Comparison of ENCODE assay signal across 1 cellular context in the genomic region with DNA sequence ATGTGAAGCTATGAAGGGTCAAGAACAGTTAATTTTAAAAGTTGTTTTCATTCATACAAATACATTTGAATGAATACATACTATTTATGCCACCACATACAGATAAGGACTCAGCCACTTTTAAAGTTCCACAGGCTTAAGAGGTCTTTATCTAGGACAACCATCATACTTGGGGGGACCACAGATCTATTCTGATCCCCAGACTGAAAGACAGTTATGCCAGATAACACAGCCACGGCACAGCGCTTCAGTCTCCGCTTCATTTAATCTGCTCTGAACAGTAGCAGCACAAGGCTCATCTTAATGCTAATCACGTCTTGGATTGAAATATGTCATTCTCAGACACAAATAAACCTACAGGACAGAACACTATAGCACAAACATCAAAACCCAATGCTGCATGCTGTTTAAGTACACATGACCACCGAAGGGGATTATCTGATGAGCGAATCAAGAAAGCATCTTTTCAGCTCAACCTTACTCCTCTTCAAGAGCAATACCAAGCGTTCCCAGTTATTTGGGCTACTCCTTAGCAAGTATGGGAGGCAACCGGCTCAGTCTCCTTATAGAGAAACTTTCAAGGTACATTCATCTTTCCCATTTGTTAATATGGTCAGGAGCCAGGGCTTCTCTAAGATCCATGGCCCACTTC.
TF ChIP-seq lines count a peak whose summit lies in the region.

No MANE protein-coding gene starts in this region.

TF ChIP-seq in WTC11, 78 proteins besides CTCF, POLR2A, EP300 and RAD21 (continued from another document):
- TF ChIP-seq PREB (CRISPR knock-in tag; IDR thresholded peaks at IDR 0.05; ENCODE audit: borderline replicate concordance) (no peak), ZNF671 (CRISPR knock-in tag; IDR thresholded peaks at IDR 0.05) (no peak), ZNF263 (CRISPR knock-in tag; IDR thresholded peaks at IDR 0.05; ENCODE audit: low read depth) (no peak), ATF2 (CRISPR knock-in tag; IDR thresholded peaks at IDR 0.05; ENCODE audit: borderline replicate concordance, low read depth) (no peak), TEAD4 (CRISPR knock-in tag; IDR thresholded peaks at IDR 0.05) (no peak), SMAD4 (CRISPR knock-in tag; IDR thresholded peaks at IDR 0.05) (no peak), NR2C2 (CRISPR knock-in tag; IDR thresholded peaks at IDR 0.05) (no peak)
- TF ChIP-seq, protein P1, sequence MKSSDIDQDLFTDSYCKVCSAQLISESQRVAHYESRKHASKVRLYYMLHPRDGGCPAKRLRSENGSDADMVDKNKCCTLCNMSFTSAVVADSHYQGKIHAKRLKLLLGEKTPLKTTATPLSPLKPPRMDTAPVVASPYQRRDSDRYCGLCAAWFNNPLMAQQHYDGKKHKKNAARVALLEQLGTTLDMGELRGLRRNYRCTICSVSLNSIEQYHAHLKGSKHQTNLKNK (CRISPR knock-in tag; IDR thresholded peaks at IDR 0.05): no peak
- TF ChIP-seq, protein P2, sequence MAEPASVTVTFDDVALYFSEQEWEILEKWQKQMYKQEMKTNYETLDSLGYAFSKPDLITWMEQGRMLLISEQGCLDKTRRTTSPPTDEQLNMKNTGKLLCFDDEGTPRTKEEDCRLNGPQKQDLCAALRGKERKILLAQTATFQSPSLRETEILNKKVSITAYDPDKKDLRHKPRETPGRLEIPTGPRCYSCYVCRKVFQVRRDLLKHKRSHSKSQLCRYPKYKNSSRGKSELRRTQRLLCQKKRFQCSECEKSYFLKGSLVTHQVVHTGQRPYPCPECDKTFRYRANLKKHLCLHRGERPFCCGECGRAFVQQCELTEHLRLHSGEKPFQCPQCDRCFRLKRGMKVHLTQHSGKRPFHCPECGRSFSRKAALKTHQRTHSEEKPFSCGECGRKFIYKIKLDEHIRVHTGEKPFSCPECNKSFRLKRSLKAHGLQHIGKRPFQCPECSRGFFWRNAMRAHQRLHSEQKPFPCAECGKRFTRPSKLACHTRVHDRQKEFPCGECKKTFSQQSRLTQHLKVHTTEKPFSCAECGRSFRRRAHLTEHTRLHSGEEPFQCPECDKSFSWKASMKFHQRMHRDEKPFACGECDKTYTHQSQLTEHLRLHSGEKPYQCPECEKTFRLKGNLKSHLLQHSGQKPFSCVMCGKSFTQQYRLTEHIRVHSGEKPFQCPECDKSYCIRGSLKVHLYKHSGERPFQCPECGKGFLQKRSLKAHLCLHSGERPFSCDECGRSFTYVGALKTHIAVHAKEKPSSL (CRISPR knock-in tag; conservative IDR thresholded peaks at IDR 0.05): no peak
